In genomic region chr1:17214876-17215544, GRCh38 we compare ENCODE assay signal across 1 cellular context.
TF ChIP-seq lines count a peak whose summit lies in the region.

No MANE protein-coding gene starts in this region.

TF ChIP-seq in WTC11, 78 proteins besides CTCF, POLR2A, EP300 and RAD21 (continued from another document):
- TF ChIP-seq ZNF532 (CRISPR knock-in tag; IDR thresholded peaks at IDR 0.05; ENCODE audit: borderline replicate concordance) (no peak), ZBTB43 (CRISPR knock-in tag; IDR thresholded peaks at IDR 0.05) (no peak), IRF2 (CRISPR knock-in tag; IDR thresholded peaks at IDR 0.05; ENCODE audit: borderline replicate concordance, low read depth) (no peak), GTF2I (CRISPR knock-in tag; conservative IDR thresholded peaks at IDR 0.05) (no peak), TEAD1 (CRISPR knock-in tag; IDR thresholded peaks at IDR 0.05) (no peak), FOXJ3 (CRISPR knock-in tag; IDR thresholded peaks at IDR 0.05; ENCODE audit: borderline replicate concordance) (no peak), MYBL2 (CRISPR knock-in tag; IDR thresholded peaks at IDR 0.05) (no peak), ZNF671 (CRISPR knock-in tag; IDR thresholded peaks at IDR 0.05) (no peak)
- TF ChIP-seq, protein P1, sequence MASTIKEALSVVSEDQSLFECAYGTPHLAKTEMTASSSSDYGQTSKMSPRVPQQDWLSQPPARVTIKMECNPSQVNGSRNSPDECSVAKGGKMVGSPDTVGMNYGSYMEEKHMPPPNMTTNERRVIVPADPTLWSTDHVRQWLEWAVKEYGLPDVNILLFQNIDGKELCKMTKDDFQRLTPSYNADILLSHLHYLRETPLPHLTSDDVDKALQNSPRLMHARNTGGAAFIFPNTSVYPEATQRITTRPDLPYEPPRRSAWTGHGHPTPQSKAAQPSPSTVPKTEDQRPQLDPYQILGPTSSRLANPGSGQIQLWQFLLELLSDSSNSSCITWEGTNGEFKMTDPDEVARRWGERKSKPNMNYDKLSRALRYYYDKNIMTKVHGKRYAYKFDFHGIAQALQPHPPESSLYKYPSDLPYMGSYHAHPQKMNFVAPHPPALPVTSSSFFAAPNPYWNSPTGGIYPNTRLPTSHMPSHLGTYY (CRISPR knock-in tag; IDR thresholded peaks at IDR 0.05), result no peak
